ENCODE assay signal across 8 cellular contexts in genomic region chr2:79087785-79088364, GRCh38. TPM values are rescaled to one million over a fixed set of nuclear protein-coding genes. Genes with fewer than 3 reads are reported as not detected.
"Had no signal": no experiment of that assay in that cellular context is flagged by ENCODE, and none has a peak within 500 bp of the region (broad histone marks: within the 10 kb centered on the region; RNA-seq: fewer than 3 reads in every experiment).

TSS of gene REG1B (minus strand) at chr2:79087993. CDS start at chr2:79087612, 381 bp downstream.

- H3K27ac Mint-ChIP-seq: GM23338, H9, IgD-negative memory B cell had no signal

- H3K4me3 Mint-ChIP-seq: GM23338, H9, IgD-negative memory B cell had no signal

- H3K9me3 Mint-ChIP-seq: H9 had no signal

- H3K36me3 Mint-ChIP-seq: IgD-negative memory B cell had no signal

- ATAC-seq: GM23338, HepG2 had no signal

- H3K27me3 Mint-ChIP-seq: IgD-negative memory B cell had no signal

- H3K4me3 ChIP-seq: GM23338 had no signal

- FAIRE-seq: H1, H54, HepG2 had no signal

- DNase-seq: H9, HCEC 1CT had no signal

- H3K4me1 Mint-ChIP-seq: IgD-negative memory B cell had no signal

RNA-seq across cellular contexts. Expression of gene REG1B, which starts in this region (rescaled TPM):
- total RNA-seq: GM23338, H1, H9, HepG2, HT-29 had no signal
- polyA plus RNA-seq: GM23338, H1, HepG2, IgD-negative memory B cell had no signal
